ENCODE assay signal across 8 cellular contexts in the genomic region with DNA sequence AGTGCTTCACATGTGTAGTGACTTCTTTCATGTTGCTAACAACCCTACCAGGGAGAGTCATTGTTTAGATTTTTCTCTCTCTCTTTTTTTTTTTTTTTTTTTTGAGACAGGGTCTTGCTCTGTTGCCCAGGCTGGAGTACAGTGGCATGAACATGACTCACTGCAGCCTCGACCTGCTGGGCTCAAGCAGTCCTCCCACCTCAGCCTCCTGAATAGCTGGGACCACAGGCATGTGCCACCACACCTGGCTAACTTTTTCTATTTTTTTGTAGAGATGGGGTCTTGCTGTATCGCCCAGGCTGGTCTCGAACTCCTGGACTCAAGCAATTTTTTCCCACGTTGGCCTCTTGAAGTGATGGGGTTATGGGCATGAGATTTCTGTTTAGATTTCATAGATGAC.
DNase-seq lines count a peak whose midpoint lies in the region; ATAC-seq, FAIRE-seq and TF ChIP-seq lines count a peak whose summit lies in the region.
"Not testable (repeated sequence)": the region's sequence is repeated elsewhere in the genome, so short reads cannot be mapped to it uniquely, and the experiment has no call there.

No MANE protein-coding gene starts in this region.

- H3K9ac ChIP-seq in BLaER1 treated with 17β-estradiol and CSF1 and Interleukin-3, amounts not matched to agents 10 nM and 100 nM; astrocyte (ENCODE audit: low read length); H1 (replicated peaks in 1 of 4; ENCODE audit: extremely low read depth in 1 of 4, low read depth in 3 of 4, low read length in 3 of 4): not testable (repeated sequence)

- POLR2A ChIA-PET in HEK293T (lab: Yijun Ruan, JAX); WTC11 (lab: Charles Lee); H1 (lab: Charles Lee; ENCODE audit: partially characterized antibody): not testable (repeated sequence)

- H3K4me3 ChIP-seq in BLaER1 treated with 17β-estradiol and CSF1 and Interleukin-3, amounts not matched to agents 10 nM and 100 nM; astrocyte (ENCODE audit: insufficient read depth, low read depth, low read length); H1 (ENCODE audit: extremely low read depth in 1 of 4, insufficient read depth in 2 of 4, low read depth in 3 of 4, low read length in 4 of 4); left ventricle myocardium inferior: not testable (repeated sequence)

- not testable (repeated sequence) for H3K36me3 Mint-ChIP-seq in WTC11; astrocyte (ENCODE audit: low read depth, unreplicated experiment)

- H3K27me3 Mint-ChIP-seq in WTC11 (ENCODE audit: low read depth); astrocyte (ENCODE audit: low read depth, unreplicated experiment): not testable (repeated sequence)

- H2BK20ac ChIP-seq in H1 (ENCODE audit: low read length), result not testable (repeated sequence)

- not testable (repeated sequence) for H3K9me3 ChIP-seq in BLaER1 treated with 17β-estradiol and CSF1 and Interleukin-3, amounts not matched to agents 10 nM and 100 nM (replicated peaks in 1 of 11); astrocyte (ENCODE audit: insufficient read depth, low read depth, low read length); H1 (ENCODE audit: insufficient read depth in 2 of 2, low read depth in 1 of 2, low read length in 1 of 2); left ventricle myocardium inferior (replicated peaks)

- peaks cover 55 to 96% (median 74%) of the 10 kb centered on the region in 10 experiments for H3K4me1 ChIP-seq in BLaER1 treated with 17β-estradiol and CSF1 and Interleukin-3, amounts not matched to agents 10 nM and 100 nM
- not testable (repeated sequence) for H3K4me1 ChIP-seq in astrocyte (ENCODE audit: insufficient read depth, low read length); H1 (replicated peaks in 1 of 4; ENCODE audit: control insufficient read depth in 3 of 4, insufficient read depth in 4 of 4, low read length in 3 of 4)
- peaks cover 25% of the 10 kb centered on the region for H3K4me1 ChIP-seq in left ventricle myocardium inferior

- H3K79me2 ChIP-seq in astrocyte (ENCODE audit: insufficient read depth, low read length); H1 (ENCODE audit: control insufficient read depth in 1 of 2, insufficient read depth in 2 of 2, low read length in 2 of 2): not testable (repeated sequence)

- H3K4me2 ChIP-seq in BLaER1 treated with 17β-estradiol and CSF1 and Interleukin-3, amounts not matched to agents 10 nM and 100 nM, result peak overlapping the region in 7 of 11 experiments; percentile 55 to 98 (median 60); a peak in 7 of 22 replicates
- H3K4me2 ChIP-seq in astrocyte (ENCODE audit: low read length); H1 (ENCODE audit: insufficient read depth in 1 of 2, low read depth in 2 of 2, low read length in 2 of 2): not testable (repeated sequence)

- H4K20me1 ChIP-seq in BLaER1 treated with 17β-estradiol and CSF1 and Interleukin-3, amounts not matched to agents 10 nM and 100 nM, result peaks cover 0 to 94% (median 21%) of the 10 kb centered on the region in 11 experiments; a peak in 13 of 22 replicates
- not testable (repeated sequence) for H4K20me1 ChIP-seq in astrocyte (ENCODE audit: insufficient read depth, low read length); H1 (replicated peaks in 1 of 2; ENCODE audit: control insufficient read depth in 1 of 2, insufficient read depth in 2 of 2, low read length in 2 of 2)

- not testable (repeated sequence) for H2AFZ ChIP-seq in astrocyte (ENCODE audit: low read depth, low read length); H1 (ENCODE audit: low read length)

- H3K9me3 Mint-ChIP-seq in WTC11; astrocyte (ENCODE audit: unreplicated experiment): not testable (repeated sequence)

- not testable (repeated sequence) for H2AK5ac ChIP-seq in H1 (ENCODE audit: low read depth, low read length)

- H4K8ac ChIP-seq in H1 (ENCODE audit: extremely low read depth, insufficient read depth, low read length), result not testable (repeated sequence)

- H3K4me1 Mint-ChIP-seq in WTC11, result peaks cover 18% of the 10 kb centered on the region
- H3K4me1 Mint-ChIP-seq in astrocyte (ENCODE audit: low read depth, unreplicated experiment), result peaks cover 17% of the 10 kb centered on the region

- not testable (repeated sequence) for H3K56ac ChIP-seq in H1 (replicated peaks; ENCODE audit: insufficient read length, low read depth, low read length)

- not testable (repeated sequence) for H4K91ac ChIP-seq in H1 (replicated peaks; ENCODE audit: insufficient read length, low read length)

- H3K36me3 ChIP-seq in BLaER1 treated with 17β-estradiol and CSF1 and Interleukin-3, amounts not matched to agents 10 nM and 100 nM, result peaks cover 27 to 77% (median 54%) of the 10 kb centered on the region in 11 experiments
- not testable (repeated sequence) for H3K36me3 ChIP-seq in astrocyte (ENCODE audit: insufficient read depth, low read length); H1 (ENCODE audit: control insufficient read depth in 2 of 4, insufficient read depth in 4 of 4, low read length in 3 of 4); left ventricle myocardium inferior

- 85% methylated on average over 4 of the region's 4 CpGs; no CpG with 5 or more reads in 1 of the 2 experiments for WGBS in H1 (ENCODE audit: extremely low coverage in 1 of 2, insufficient coverage in 1 of 2, insufficient read length in 1 of 2, insufficient replicate concordance in 2 of 2, low coverage in 1 of 2, low lambda C conversion rate in 2 of 2, missing lambda C conversion rate in 1 of 2), 2 experiments

- not testable (repeated sequence) for H3K27ac Mint-ChIP-seq in WTC11
- H3K27ac Mint-ChIP-seq in astrocyte (ENCODE audit: unreplicated experiment), result peak overlapping the region; percentile 36

- H3K14ac ChIP-seq in H1 (ENCODE audit: insufficient read length), result not testable (repeated sequence)

- H2BK15ac ChIP-seq in H1 (ENCODE audit: low read length), result not testable (repeated sequence)

- not testable (repeated sequence) for H3K23ac ChIP-seq in H1 (ENCODE audit: insufficient read length)

- H2BK12ac ChIP-seq in H1 (ENCODE audit: low read depth, low read length), result not testable (repeated sequence)

- not testable (repeated sequence) for TF ChIP-seq CTCF in WTC11 (IDR thresholded peaks at IDR 0.05); astrocyte (IDR thresholded peaks at IDR 0.05; ENCODE audit: insufficient read depth, low read depth, low read length); H1 (IDR thresholded peaks at IDR 0.05; ENCODE audit: control extremely low read depth in 1 of 3, insufficient read depth in 1 of 3, low read depth in 1 of 3, low read length in 3 of 3); left ventricle myocardium inferior (IDR thresholded peaks at IDR 0.05; ENCODE audit: borderline replicate concordance)

- not testable (repeated sequence) for TF ChIP-seq EP300 in H1 (IDR thresholded peaks at IDR 0.05; ENCODE audit: borderline replicate concordance in 1 of 2, low read depth in 2 of 2, low read length in 2 of 2)

- CTCF ChIA-PET in HEK293T (lab: Yijun Ruan, JAX) (interaction anchor here (1.7 kb wide), 1 partner anchor 13 kb away, joined by 6 read pairs; no protein-coding TSS in a partner anchor), WTC11 (lab: Charles Lee) (interaction anchor here (1.0 kb wide), 1 partner anchor 16 kb away, joined by 6 read pairs; no protein-coding TSS in a partner anchor), H1 (lab: Charles Lee; ENCODE audit: partially characterized antibody) (interaction anchor here (1.3 to 8.9 kb wide), 7 partner anchors 9 to 160 kb away, joined by 3 to 95 read pairs (median 13); no protein-coding TSS in a partner anchor)

- H4K5ac ChIP-seq in H1 (ENCODE audit: insufficient read length, low read depth, low read length), result not testable (repeated sequence)

- H2BK120ac ChIP-seq in H1 (replicated peaks; ENCODE audit: low read depth, low read length), result not testable (repeated sequence)

- H2BK5ac ChIP-seq in H1 (ENCODE audit: low read depth, low read length), result not testable (repeated sequence)

- ATAC-seq in WTC11, result not testable (repeated sequence)

- not testable (repeated sequence) for H3K4ac ChIP-seq in H1 (replicated peaks; ENCODE audit: insufficient read length, low read depth, low read length)

- H3K23me2 ChIP-seq in H1 (ENCODE audit: low read depth, low read length), result not testable (repeated sequence)

- FAIRE-seq in astrocyte (lab: Jason Lieb, UNC); H1 (lab: Jason Lieb, UNC): not testable (repeated sequence)

- TF ChIP-seq POLR2A in H1 (IDR thresholded peaks at IDR 0.05; ENCODE audit: control extremely low read depth in 1 of 2, low read depth in 2 of 2, low read length in 2 of 2), result not testable (repeated sequence)

- H3K4me3 Mint-ChIP-seq in WTC11; astrocyte (ENCODE audit: unreplicated experiment): not testable (repeated sequence)

- TF ChIP-seq RAD21 in H1 (IDR thresholded peaks at IDR 0.05 in 1 of 2, conservative IDR thresholded peaks at IDR 0.05 in 1 of 2; ENCODE audit: low read depth in 2 of 2, low read length in 2 of 2), result not testable (repeated sequence)

- not testable (repeated sequence) for H3K79me1 ChIP-seq in H1 (ENCODE audit: low read depth, low read length)

- H3K18ac ChIP-seq in H1 (ENCODE audit: extremely low read depth, low read length), result not testable (repeated sequence)

- H3K27ac ChIP-seq in BLaER1 treated with 17β-estradiol and CSF1 and Interleukin-3, amounts not matched to agents 10 nM and 100 nM, result peak overlapping the region in 5 of 11 experiments; percentile 7 to 98 (median 74); a peak in 5 of 22 replicates
- H3K27ac ChIP-seq in astrocyte (ENCODE audit: low read depth, low read length); H1 (ENCODE audit: low read depth, low read length): not testable (repeated sequence)
- peak overlapping the region; percentile 99 for H3K27ac ChIP-seq in cingulate gyrus (ENCODE audit: low read depth, low read length)
- peak overlapping the region; percentile 70 for H3K27ac ChIP-seq in left ventricle myocardium inferior (replicated peaks)
- peak overlapping the region; percentile 94 for H3K27ac ChIP-seq in substantia nigra (ENCODE audit: low read depth, low read length, poor library complexity, severe bottlenecking)

- not testable (repeated sequence) for DNase-seq in HEK293T (ENCODE audit: extremely low spot score); WTC11 (ENCODE audit: low spot score); astrocyte (ENCODE audit: low read depth); H1 (ENCODE audit: low read depth in 1 of 2, low spot score in 2 of 2); left ventricle myocardium inferior; substantia nigra (lab: John Stamatoyannopoulos, UW)

- intact Hi-C loops in left ventricle myocardium inferior (cut with micrococcal nuclease), result loop anchor here (10.0 kb wide), 1 partner anchor 352 kb away; no protein-coding TSS in a partner anchor

- H3K27me3 ChIP-seq in BLaER1 treated with 17β-estradiol and CSF1 and Interleukin-3, amounts not matched to agents 10 nM and 100 nM; astrocyte (ENCODE audit: insufficient read depth, low read length); H1 (replicated peaks in 1 of 4; ENCODE audit: control insufficient read depth in 3 of 4, extremely low read depth in 1 of 4, insufficient read depth in 3 of 4, low read length in 3 of 4); left ventricle myocardium inferior (ENCODE audit: low read depth): not testable (repeated sequence)
